Comparison of ENCODE assay signal across 22 cellular contexts in genomic region chr2:56456791-56457190, GRCh38.
"Had no signal": no experiment of that assay in that cellular context is flagged by ENCODE, and none has a peak within 500 bp of the region (broad histone marks: within the 10 kb centered on the region; RNA-seq: fewer than 3 reads in every experiment).

No MANE protein-coding gene starts in this region.

- H3K27ac ChIP-seq: colonic mucosa, epithelial cell of prostate, gastrocnemius medialis, neural progenitor cell, parathyroid adenoma, right lobe of liver, suprapubic skin had no signal

- H3K4me2 ChIP-seq: neural progenitor cell had no signal

- H3K27me3 ChIP-seq: colonic mucosa, gastrocnemius medialis, neural progenitor cell, right lobe of liver, suprapubic skin had no signal

- DNase-seq: colonic mucosa; effector CD8-positive, alpha-beta T cell; endodermal cell; foreskin fibroblast; gastrocnemius medialis; mammary epithelial cell; mesendoderm; midbrain; naive thymus-derived CD4-positive, alpha-beta T cell; right lobe of liver; small intestine; stimulated activated CD4-positive, alpha-beta T cell treated with anti-CD3 and anti-CD28 coated beads, Interleukin-15, amount 100 ng/mL, for 24 hours; stimulated activated CD4-positive, alpha-beta T cell treated with anti-CD3 and anti-CD28 coated beads, Interleukin-2, amount 100 ng/mL, for 48 hours; stimulated activated CD8-positive, alpha-beta memory T cell treated with anti-CD3 and anti-CD28 coated beads, Interleukin-4, amount 100 ng/mL, for 48 hours; stimulated activated naive CD4-positive, alpha-beta T cell; stimulated activated naive CD8-positive, alpha-beta T cell treated with anti-CD3 and anti-CD28 coated beads, Interleukin-15, amount 100 ng/mL, for 72 hours; trophoblast cell had no signal

- H2AFZ ChIP-seq: neural progenitor cell, parathyroid adenoma had no signal

- H3K4me1 ChIP-seq: colonic mucosa, gastrocnemius medialis, neural progenitor cell, parathyroid adenoma, right lobe of liver, suprapubic skin had no signal

- H3K79me2 ChIP-seq: parathyroid adenoma had no signal

- H3K4me3 ChIP-seq: colonic mucosa, gastrocnemius medialis, neural progenitor cell, right lobe of liver, suprapubic skin had no signal

- H3K9ac ChIP-seq: neural progenitor cell, parathyroid adenoma had no signal

- H3K9me3 ChIP-seq: colonic mucosa, gastrocnemius medialis, right lobe of liver, suprapubic skin had no signal

- ATAC-seq: esophagus mucosa; gastrocnemius medialis; naive thymus-derived CD4-positive, alpha-beta T cell; right lobe of liver; stimulated activated naive CD8-positive, alpha-beta T cell treated with anti-CD3 and anti-CD28 coated beads, Interleukin-15, amount 100 ng/mL, for 72 hours had no signal

- H3K36me3 ChIP-seq: colonic mucosa, gastrocnemius medialis, neural progenitor cell, right lobe of liver, suprapubic skin had no signal
